8 cellular contexts compared by ENCODE assay signal in the genomic region with DNA sequence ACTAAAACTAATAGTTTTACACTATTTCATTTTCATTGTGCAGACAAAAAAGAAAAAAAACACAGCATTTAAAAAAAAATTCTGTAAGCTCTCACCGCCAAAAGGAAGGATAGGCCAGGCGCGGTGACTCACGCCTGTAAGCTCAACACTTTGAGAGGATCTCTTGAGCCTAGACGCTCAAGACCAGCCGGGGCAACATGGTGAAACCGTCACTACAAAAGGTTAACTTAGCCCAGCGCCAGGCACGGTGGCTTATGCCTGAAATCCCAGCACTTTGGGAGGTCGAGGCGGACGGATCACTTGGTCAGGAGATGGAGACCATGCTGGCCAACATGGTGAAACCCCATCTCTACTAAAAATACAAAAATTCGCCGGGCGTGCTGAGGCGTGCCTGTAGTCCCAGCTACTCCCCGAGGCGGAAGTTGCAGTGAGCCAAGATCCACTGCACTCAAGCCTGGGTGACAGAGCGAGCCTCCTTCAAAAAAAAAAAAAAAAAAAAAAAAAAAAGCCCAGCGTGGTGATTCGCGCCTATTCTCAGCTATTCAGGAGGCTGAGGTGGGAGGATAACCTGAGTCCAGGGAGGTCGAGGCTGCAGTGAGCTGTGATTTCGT. TPM values are rescaled to one million over a fixed set of nuclear protein-coding genes. Genes with fewer than 3 reads are reported as not detected.
DNase-seq lines count a peak whose midpoint lies in the region; ATAC-seq and TF ChIP-seq lines count a peak whose summit lies in the region.

No MANE protein-coding gene starts in this region.

- H2AFZ ChIP-seq in OCI-LY3 (ENCODE audit: low read depth, low read length): peak overlapping the region; percentile 67

- H3K27ac ChIP-seq in OCI-LY3 (ENCODE audit: low read length): peak overlapping the region; percentile 98
- peak overlapping the region; percentile 98 for H3K27ac ChIP-seq in rectal smooth muscle tissue (ENCODE audit: low read depth, low read length)

- ATAC-seq in omental fat pad (ENCODE audit: low FRiP score): no peak

- H4K20me1 ChIP-seq in OCI-LY3 (ENCODE audit: insufficient read depth, low read length): no peaks in the 10 kb centered on the region

- DNase-seq in NCI-H146 (lab: John Stamatoyannopoulos, UW) (peak; percentile 46), NCI-H146 treated with DMSO at 0.1 percent for 48 hours (lab: John Stamatoyannopoulos, UW; ENCODE audit: unreplicated experiment) (no peak), activated T-helper 1 cell treated with Interleukin-2 at 50 U/mL for 16 hours (ENCODE audit: low read depth) (peak; percentile 38), globus pallidus (ENCODE audit: low spot score) (peak; percentile 53), omental fat pad (ENCODE audit: low spot score) (no peak), NCI-H226 (no peak)

- H3K79me2 ChIP-seq in OCI-LY3 (ENCODE audit: low read length): peaks cover 11% of the 10 kb centered on the region

- no peak for TF ChIP-seq CTCF in OCI-LY3 (IDR thresholded peaks at IDR 0.05; ENCODE audit: low read depth, low read length)
- TF ChIP-seq CTCF in omental fat pad (IDR thresholded peaks at IDR 0.05): no peak

- H3K4me2 ChIP-seq in OCI-LY3 (ENCODE audit: low read length): peak overlapping the region; percentile 83

- H3K9ac ChIP-seq in OCI-LY3 (ENCODE audit: low read length): peak overlapping the region; percentile 99
- no peak overlapping the region for H3K9ac ChIP-seq in rectal smooth muscle tissue (ENCODE audit: low read length)

- H3K36me3 ChIP-seq in OCI-LY3 (replicated peaks; ENCODE audit: low read depth, low read length): peaks cover 3% of the 10 kb centered on the region
- H3K36me3 ChIP-seq in rectal smooth muscle tissue (ENCODE audit: control insufficient read depth, insufficient read depth, low read length): no peaks in the 10 kb centered on the region

- H3K27me3 ChIP-seq in OCI-LY3 (ENCODE audit: low read depth, low read length) (no peaks in the 10 kb centered on the region), rectal smooth muscle tissue (ENCODE audit: control insufficient read depth, insufficient read depth, low read length) (no peaks in the 10 kb centered on the region)

- H3K4me3 ChIP-seq in OCI-LY3 (ENCODE audit: low read length) (peak overlapping the region; percentile 91), rectal smooth muscle tissue (ENCODE audit: low read length) (peak overlapping the region; percentile 95)

- H3K9me3 ChIP-seq in OCI-LY3 (ENCODE audit: insufficient read depth, low read length): no peaks in the 10 kb centered on the region

- H3K4me1 ChIP-seq in OCI-LY3 (ENCODE audit: low read length) (0 out of 2 replicates have a peak, but pooled peaks cover 5% of the 10 kb centered on the region), rectal smooth muscle tissue (ENCODE audit: control insufficient read depth, insufficient read depth, low read length) (no peaks in the 10 kb centered on the region)

RNA-seq across cellular contexts. Expression of gene SPEN, which starts 14.3 kb away (rescaled TPM):
- total RNA-seq in omental fat pad: 10 to 100 TPM; 33.4 to 64.0 (median 51.5) TPM

RNA-seq across cellular contexts. Expression of gene UQCRHL, which starts 25.7 kb away (rescaled TPM):
- total RNA-seq in omental fat pad: 1 to 10 TPM in 2 of 4 donors, under 1 TPM in 2; 0.63 to 1.9 (median 0.95) TPM

Comparison
In these comparisons a context has a peak if more than half of its experiments do, and no peak if none do; other contexts are left out.
1. DNase-seq: peak in NCI-H146 (single experiment), activated T-helper 1 cell treated with Interleukin-2 at 50 U/mL for 16 hours (single experiment) and globus pallidus (single experiment); none in NCI-H146 treated with DMSO at 0.1 percent for 48 hours (single experiment), omental fat pad (single experiment) and NCI-H226 (single experiment).